2 cellular contexts compared by ENCODE assay signal in genomic region chr6:73248192-73248898, GRCh38.
TF ChIP-seq lines count a peak whose summit lies in the region.

No MANE protein-coding gene starts in this region.

TF ChIP-seq in K562, 482 proteins besides CTCF, POLR2A, EP300 and RAD21:
- no peak for TF ChIP-seq RFX1 (IDR thresholded peaks at IDR 0.05)
- TF ChIP-seq TRIM24 (IDR thresholded peaks at IDR 0.05): no peak
- TF ChIP-seq, protein P1, sequence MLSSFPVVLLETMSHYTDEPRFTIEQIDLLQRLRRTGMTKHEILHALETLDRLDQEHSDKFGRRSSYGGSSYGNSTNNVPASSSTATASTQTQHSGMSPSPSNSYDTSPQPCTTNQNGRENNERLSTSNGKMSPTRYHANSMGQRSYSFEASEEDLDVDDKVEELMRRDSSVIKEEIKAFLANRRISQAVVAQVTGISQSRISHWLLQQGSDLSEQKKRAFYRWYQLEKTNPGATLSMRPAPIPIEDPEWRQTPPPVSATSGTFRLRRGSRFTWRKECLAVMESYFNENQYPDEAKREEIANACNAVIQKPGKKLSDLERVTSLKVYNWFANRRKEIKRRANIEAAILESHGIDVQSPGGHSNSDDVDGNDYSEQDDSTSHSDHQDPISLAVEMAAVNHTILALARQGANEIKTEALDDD (IDR thresholded peaks at IDR 0.05): no peak
- TF ChIP-seq ZNF282 (CRISPR knock-in tag; IDR thresholded peaks at IDR 0.05): no peak
- TF ChIP-seq, protein P2, sequence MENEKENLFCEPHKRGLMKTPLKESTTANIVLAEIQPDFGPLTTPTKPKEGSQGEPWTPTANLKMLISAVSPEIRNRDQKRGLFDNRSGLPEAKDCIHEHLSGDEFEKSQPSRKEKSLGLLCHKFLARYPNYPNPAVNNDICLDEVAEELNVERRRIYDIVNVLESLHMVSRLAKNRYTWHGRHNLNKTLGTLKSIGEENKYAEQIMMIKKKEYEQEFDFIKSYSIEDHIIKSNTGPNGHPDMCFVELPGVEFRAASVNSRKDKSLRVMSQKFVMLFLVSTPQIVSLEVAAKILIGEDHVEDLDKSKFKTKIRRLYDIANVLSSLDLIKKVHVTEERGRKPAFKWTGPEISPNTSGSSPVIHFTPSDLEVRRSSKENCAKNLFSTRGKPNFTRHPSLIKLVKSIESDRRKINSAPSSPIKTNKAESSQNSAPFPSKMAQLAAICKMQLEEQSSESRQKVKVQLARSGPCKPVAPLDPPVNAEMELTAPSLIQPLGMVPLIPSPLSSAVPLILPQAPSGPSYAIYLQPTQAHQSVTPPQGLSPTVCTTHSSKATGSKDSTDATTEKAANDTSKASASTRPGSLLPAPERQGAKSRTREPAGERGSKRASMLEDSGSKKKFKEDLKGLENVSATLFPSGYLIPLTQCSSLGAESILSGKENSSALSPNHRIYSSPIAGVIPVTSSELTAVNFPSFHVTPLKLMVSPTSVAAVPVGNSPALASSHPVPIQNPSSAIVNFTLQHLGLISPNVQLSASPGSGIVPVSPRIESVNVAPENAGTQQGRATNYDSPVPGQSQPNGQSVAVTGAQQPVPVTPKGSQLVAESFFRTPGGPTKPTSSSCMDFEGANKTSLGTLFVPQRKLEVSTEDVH (IDR thresholded peaks at IDR 0.05; ENCODE audit: low read depth, partially characterized antibody): no peak
- TF ChIP-seq, protein P3, sequence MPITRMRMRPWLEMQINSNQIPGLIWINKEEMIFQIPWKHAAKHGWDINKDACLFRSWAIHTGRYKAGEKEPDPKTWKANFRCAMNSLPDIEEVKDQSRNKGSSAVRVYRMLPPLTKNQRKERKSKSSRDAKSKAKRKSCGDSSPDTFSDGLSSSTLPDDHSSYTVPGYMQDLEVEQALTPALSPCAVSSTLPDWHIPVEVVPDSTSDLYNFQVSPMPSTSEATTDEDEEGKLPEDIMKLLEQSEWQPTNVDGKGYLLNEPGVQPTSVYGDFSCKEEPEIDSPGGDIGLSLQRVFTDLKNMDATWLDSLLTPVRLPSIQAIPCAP (CRISPR knock-in tag; IDR thresholded peaks at IDR 0.05; ENCODE audit: borderline replicate concordance): no peak

TF ChIP-seq in SK-N-SH, 30 proteins besides CTCF, POLR2A, EP300 and RAD21:
- TF ChIP-seq YY1 (IDR thresholded peaks at IDR 0.05; ENCODE audit: low read depth): no peak
- no peak for TF ChIP-seq FOXM1 (IDR thresholded peaks at IDR 0.05; ENCODE audit: low read depth)
- TF ChIP-seq FOXJ3 (CRISPR knock-in tag; IDR thresholded peaks at IDR 0.05): no peak
- TF ChIP-seq JUND (IDR thresholded peaks at IDR 0.05): no peak
- no peak for TF ChIP-seq MEF2A (IDR thresholded peaks at IDR 0.05; ENCODE audit: borderline replicate concordance, low read depth)
- TF ChIP-seq, protein P4, sequence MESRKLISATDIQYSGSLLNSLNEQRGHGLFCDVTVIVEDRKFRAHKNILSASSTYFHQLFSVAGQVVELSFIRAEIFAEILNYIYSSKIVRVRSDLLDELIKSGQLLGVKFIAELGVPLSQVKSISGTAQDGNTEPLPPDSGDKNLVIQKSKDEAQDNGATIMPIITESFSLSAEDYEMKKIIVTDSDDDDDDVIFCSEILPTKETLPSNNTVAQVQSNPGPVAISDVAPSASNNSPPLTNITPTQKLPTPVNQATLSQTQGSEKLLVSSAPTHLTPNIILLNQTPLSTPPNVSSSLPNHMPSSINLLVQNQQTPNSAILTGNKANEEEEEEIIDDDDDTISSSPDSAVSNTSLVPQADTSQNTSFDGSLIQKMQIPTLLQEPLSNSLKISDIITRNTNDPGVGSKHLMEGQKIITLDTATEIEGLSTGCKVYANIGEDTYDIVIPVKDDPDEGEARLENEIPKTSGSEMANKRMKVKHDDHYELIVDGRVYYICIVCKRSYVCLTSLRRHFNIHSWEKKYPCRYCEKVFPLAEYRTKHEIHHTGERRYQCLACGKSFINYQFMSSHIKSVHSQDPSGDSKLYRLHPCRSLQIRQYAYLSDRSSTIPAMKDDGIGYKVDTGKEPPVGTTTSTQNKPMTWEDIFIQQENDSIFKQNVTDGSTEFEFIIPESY (IDR thresholded peaks at IDR 0.05; ENCODE audit: borderline replicate concordance, low read depth): no peak
- no peak for TF ChIP-seq GABPA (IDR thresholded peaks at IDR 0.05; ENCODE audit: low read depth)
- no peak for TF ChIP-seq POLR2AphosphoS5 (IDR thresholded peaks at IDR 0.05; ENCODE audit: low read depth, low read length)
- TF ChIP-seq TAF1 (IDR thresholded peaks at IDR 0.05; ENCODE audit: borderline replicate concordance, low read depth, low read length): no peak
- TF ChIP-seq NRF1 (IDR thresholded peaks at IDR 0.05; ENCODE audit: low read depth, low read length): no peak
- TF ChIP-seq RCOR1 (IDR thresholded peaks at IDR 0.05; ENCODE audit: low read length): no peak
